Comparison of ENCODE assay signal across 1 cellular context in genomic region chr10:87225148-87225547, GRCh38. TPM values are rescaled to one million over a fixed set of nuclear protein-coding genes. Genes with fewer than 3 reads are reported as not detected.
"Had no signal": no experiment of that assay in that cellular context is flagged by ENCODE, and none has a peak within 500 bp of the region (broad histone marks: within the 10 kb centered on the region; RNA-seq: fewer than 3 reads in every experiment).

A gene with protein sequence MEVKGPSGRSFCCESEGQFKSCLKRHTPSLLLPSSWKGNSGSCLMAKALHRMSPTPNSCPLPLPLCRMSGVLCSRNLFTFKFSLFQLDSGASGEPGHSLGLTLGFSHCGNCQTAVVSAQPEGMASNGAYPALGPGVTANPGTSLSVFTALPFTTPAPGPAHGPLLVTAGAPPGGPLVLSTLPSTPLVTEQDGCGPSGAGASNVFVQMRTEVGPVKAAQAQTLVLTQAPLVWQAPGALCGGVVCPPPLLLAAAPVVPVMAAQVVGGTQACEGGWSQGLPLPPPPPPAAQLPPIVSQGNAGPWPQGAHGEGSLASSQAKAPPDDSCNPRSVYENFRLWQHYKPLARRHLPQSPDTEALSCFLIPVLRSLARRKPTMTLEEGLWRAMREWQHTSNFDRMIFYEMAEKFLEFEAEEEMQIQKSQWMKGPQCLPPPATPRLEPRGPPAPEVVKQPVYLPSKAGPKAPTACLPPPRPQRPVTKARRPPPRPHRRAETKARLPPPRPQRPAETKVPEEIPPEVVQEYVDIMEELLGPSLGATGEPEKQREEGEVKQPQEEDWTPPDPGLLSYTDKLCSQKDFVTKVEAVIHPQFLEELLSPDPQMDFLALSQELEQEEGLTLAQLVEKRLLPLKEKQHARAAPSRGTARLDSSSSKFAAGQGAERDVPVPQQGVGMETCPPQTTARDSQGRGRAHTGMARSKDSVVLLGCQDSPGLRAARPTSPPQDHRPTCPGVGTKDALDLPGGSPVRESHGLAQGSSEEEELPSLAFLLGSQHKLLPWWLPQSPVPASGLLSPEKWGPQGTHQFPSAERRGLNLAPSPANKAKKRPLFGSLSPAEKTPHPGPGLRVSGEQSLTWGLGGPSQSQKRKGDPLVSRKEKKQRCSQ (plus strand): TSS chr10:87225448. CDS start chr10:87225831, 383 bp downstream.

RNA-seq across cellular contexts. Expression of the gene that starts here (rescaled TPM):
- total RNA-seq: activated CD4-positive, alpha-beta T cell treated with anti-CD3 and anti-CD28 coated beads, Interleukin-2, amount 10 ng/mL, durations not matched to agents 24 days and 14 days had no signal
